16 cellular contexts compared by ENCODE assay signal in the genomic region with DNA sequence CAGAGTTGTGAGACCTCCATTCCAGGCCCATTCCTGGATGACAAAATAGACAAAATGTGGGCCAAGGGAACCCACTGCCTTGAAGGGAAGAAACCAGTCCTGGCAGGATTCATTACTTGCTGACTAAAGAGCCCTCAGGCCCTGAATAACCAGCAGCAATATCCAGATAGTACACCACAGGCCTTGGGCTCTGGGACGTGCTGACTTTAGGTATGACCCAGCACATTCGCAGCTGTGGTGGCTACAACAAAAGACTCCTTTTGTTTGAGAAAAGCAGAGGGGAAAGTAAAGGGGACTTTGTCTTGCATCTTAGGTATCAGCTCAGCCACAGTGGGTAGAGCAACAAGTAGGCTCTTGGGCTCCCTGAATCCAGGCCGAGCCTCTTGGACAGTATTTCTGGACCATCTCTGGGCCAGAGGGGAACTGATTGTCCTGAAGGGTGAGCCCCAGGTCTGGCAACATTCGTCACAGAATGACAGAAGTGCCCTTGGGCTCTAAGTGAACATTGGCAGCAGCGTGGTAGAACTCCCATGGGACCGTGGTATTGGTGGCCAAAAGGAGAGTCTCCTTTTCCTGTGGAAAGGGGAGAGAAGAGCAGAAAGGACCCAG.
DNase-seq lines count a peak whose midpoint lies in the region; ATAC-seq, FAIRE-seq and TF ChIP-seq lines count a peak whose summit lies in the region.
"Had no signal": no experiment of that assay in that cellular context is flagged by ENCODE, and none has a peak within 500 bp of the region (broad histone marks: within the 10 kb centered on the region; RNA-seq: fewer than 3 reads in every experiment).

No MANE protein-coding gene starts in this region.

- H3K36me3 ChIP-seq in BLaER1 (peaks cover 35% of the 10 kb centered on the region), K562 (ENCODE audit: control insufficient read depth, insufficient read depth, low read length) (peaks cover 4% of the 10 kb centered on the region; the same call in 1 of the 3 replicates), esophagus muscularis mucosa (peaks cover 5 to 18% (median 10%) of the 10 kb centered on the region in 4 donors), HAP-1 (replicated peaks) (no peaks in the 10 kb centered on the region)
- H3K36me3 ChIP-seq: prostate gland had no signal

- intact Hi-C loops in K562 (cut with micrococcal nuclease), result no loop called here
- intact Hi-C loops in esophagus muscularis mucosa (cut with DNase I), result no loop called here

- no peaks in the 10 kb centered on the region for H3K9me1 ChIP-seq in K562 (ENCODE audit: control insufficient read depth, insufficient read depth, low read length)

- peak overlapping the region; percentile 33 for H3K4me2 ChIP-seq in BLaER1
- peak overlapping the region; percentile 53; the same call in 1 of the 2 replicates for H3K4me2 ChIP-seq in K562 (ENCODE audit: insufficient read depth, low read length)
- H3K4me2 ChIP-seq: GM23338 had no signal

- H3K9ac ChIP-seq in BLaER1 (no peak overlapping the region), K562 (ENCODE audit: insufficient read depth in 1 of 2, low read depth in 2 of 2, low read length in 2 of 2) (peak overlapping the region in 1 of 2 experiments; percentile 56; a peak in 2 of 4 replicates)

- FAIRE-seq in GM19239 (lab: Jason Lieb, UNC), result peak; percentile 52
- FAIRE-seq in K562 (lab: Jason Lieb, UNC), result peak; percentile 70

- TF ChIP-seq EP300 in K562 (IDR thresholded peaks at IDR 0.05; ENCODE audit: low read length), result no peak
- no peak for TF ChIP-seq EP300 in esophagus muscularis mucosa (IDR thresholded peaks at IDR 0.05)

- peak; percentile 41 for ATAC-seq in HG03039 (IDR thresholded peaks at IDR 0.05; ENCODE audit: unreplicated experiment)
- peak; percentile 90 for ATAC-seq in K562
- ATAC-seq: body of pancreas, GM23338 had no signal

- DNase-seq in GM19239 (ENCODE audit: insufficient read length, low spot score), result no peak
- DNase-seq in K562 (ENCODE audit: extremely low read depth in 1 of 4, low spot score in 3 of 4), result peak in 2 of 4 experiments; percentile 14 to 55
- DNase-seq in esophagus muscularis mucosa (ENCODE audit: extremely low spot score), result no peak
- no peak for DNase-seq in GM03348 (ENCODE audit: low spot score)
- DNase-seq in HAP-1 (ENCODE audit: low spot score in 2 of 2), result no peak
- no peak for DNase-seq in dedifferentiated amniotic fluid mesenchymal stem cell (ENCODE audit: extremely low spot score)
- DNase-seq: activated CD4-positive, alpha-beta memory T cell treated with anti-CD3 and anti-CD28 coated beads, Interleukin-2, amount 10 ng/mL, durations not matched to agents 7 days and 5 days; activated gamma-delta T cell; body of pancreas; NCI-H1105; NCI-H510A treated with DMSO at 0.1 percent for 48 hours; upper lobe of left lung had no signal

- H4K20me1 ChIP-seq in BLaER1 (no peaks in the 10 kb centered on the region), K562 (replicated peaks; ENCODE audit: control insufficient read depth, insufficient read depth, low read length) (no peaks in the 10 kb centered on the region)

- H3K27ac ChIP-seq in BLaER1, result no peak overlapping the region
- peak overlapping the region; percentile 81 for H3K27ac ChIP-seq in K562 (ENCODE audit: extremely low read depth, low read depth, low read length)
- no peak overlapping the region for H3K27ac ChIP-seq in esophagus muscularis mucosa (replicated peaks in 1 of 4)
- H3K27ac ChIP-seq: body of pancreas, prostate gland, upper lobe of left lung had no signal

- no peak for TF ChIP-seq POLR2A in K562 (conservative IDR thresholded peaks at IDR 0.05)
- no peak for TF ChIP-seq POLR2A in esophagus muscularis mucosa (IDR thresholded peaks at IDR 0.05; ENCODE audit: low read depth)

- no TSS peak for BruUV-seq in K562 (replicated peaks; lab: Mats Ljungman, UMichigan)

- in situ Hi-C loops in K562 (cut with MboI) (no loop called here), HAP-1 (cut with MboI; ENCODE audit: low sequenced_read_pairs) (no loop called here)

- H3K4me1 ChIP-seq in BLaER1, result peaks cover 20% of the 10 kb centered on the region
- peaks cover 6 to 9% of the 10 kb centered on the region in 2 experiments; a peak in 4 of 5 replicates for H3K4me1 ChIP-seq in K562 (replicated peaks in 1 of 2; ENCODE audit: control insufficient read depth in 2 of 2, insufficient read depth in 2 of 2, low read length in 2 of 2)
- H3K4me1 ChIP-seq in esophagus muscularis mucosa, result no peaks in the 10 kb centered on the region
- no peaks in the 10 kb centered on the region for H3K4me1 ChIP-seq in HAP-1
- H3K4me1 ChIP-seq: body of pancreas, prostate gland, upper lobe of left lung had no signal

- peaks cover 11% of the 10 kb centered on the region; the same call in 1 of the 2 replicates for H3K9me3 ChIP-seq in BLaER1
- no peaks in the 10 kb centered on the region for H3K9me3 ChIP-seq in K562 (replicated peaks; ENCODE audit: control insufficient read depth, insufficient read depth, low read depth, low read length)
- no peaks in the 10 kb centered on the region for H3K9me3 ChIP-seq in esophagus muscularis mucosa
- no peaks in the 10 kb centered on the region; the same call in 1 of the 2 replicates for H3K9me3 ChIP-seq in HAP-1
- H3K9me3 ChIP-seq: body of pancreas, prostate gland, upper lobe of left lung had no signal

- POLR2A ChIA-PET in K562 (lab: Yijun Ruan, JAX), result interaction anchor here (0.9 to 1.0 kb wide), 2 partner anchors 9 to 31 kb away, joined by 3 read pairs; no protein-coding TSS in a partner anchor

- TF ChIP-seq CTCF in K562 (IDR thresholded peaks at IDR 0.05 in 2 of 3, conservative IDR thresholded peaks at IDR 0.05 in 1 of 3; ENCODE audit: insufficient read depth in 2 of 3, low read depth in 1 of 3, low read length in 3 of 3), result no peak
- TF ChIP-seq CTCF in esophagus muscularis mucosa (IDR thresholded peaks at IDR 0.05), result no peak

- TF ChIP-seq RAD21 in K562 (CRISPR knock-in tag; conservative IDR thresholded peaks at IDR 0.05 in 1 of 2, IDR thresholded peaks at IDR 0.05 in 1 of 2), result no peak

- WGBS in K562 (ENCODE audit: insufficient coverage, low coverage, missing lambda C conversion rate), result 22% methylated on average over 3 of the region's 6 CpGs
- 93% methylated on average over 6 of the region's 6 CpGs for WGBS in esophagus muscularis mucosa

- H3K27me3 ChIP-seq in BLaER1 (no peaks in the 10 kb centered on the region), K562 (ENCODE audit: control insufficient read depth in 2 of 2, insufficient read depth in 2 of 2, low read length in 2 of 2) (no peaks in the 10 kb centered on the region), esophagus muscularis mucosa (no peaks in the 10 kb centered on the region), HAP-1 (ENCODE audit: low read depth) (no peaks in the 10 kb centered on the region)
- H3K27me3 ChIP-seq: body of pancreas, upper lobe of left lung had no signal

- CTCF ChIA-PET in K562 (lab: Yijun Ruan, JAX; ENCODE audit: low intra/inter-chr PET ratio), result no interaction called here

- H3K4me3 ChIP-seq in BLaER1 (no peak overlapping the region), K562 (no peak overlapping the region), esophagus muscularis mucosa (no peak overlapping the region), HAP-1 (no peak overlapping the region)
- H3K4me3 ChIP-seq: body of pancreas, GM23338, prostate gland, upper lobe of left lung had no signal

- no peaks in the 10 kb centered on the region for H3K79me2 ChIP-seq in K562 (ENCODE audit: control insufficient read depth, insufficient read depth, low read length)

- peak overlapping the region; percentile 44; the same call in 1 of the 2 replicates for H2AFZ ChIP-seq in K562 (ENCODE audit: low read depth, low read length)
- H2AFZ ChIP-seq: GM23338 had no signal

TF ChIP-seq in K562, 482 proteins besides CTCF, POLR2A, EP300 and RAD21 (continues in another document):
- TF ChIP-seq PRMT5 (CRISPR knock-in tag; IDR thresholded peaks at IDR 0.05) (no peak), BRCA1 (IDR thresholded peaks at IDR 0.05) (no peak), BRCA1 (CRISPR knock-in tag; IDR thresholded peaks at IDR 0.05) (no peak), CBX5 (IDR thresholded peaks at IDR 0.05; ENCODE audit: borderline replicate concordance, low read depth) (no peak), MAFF (IDR thresholded peaks at IDR 0.05; ENCODE audit: low read length) (peak; percentile 15; the same call in 1 of the 2 replicates), KLF1 (tag; IDR thresholded peaks at IDR 0.05) (no peak), ZZZ3 (IDR thresholded peaks at IDR 0.05) (no peak), ZNF507 (tag; conservative IDR thresholded peaks at IDR 0.05) (no peak), MAFK (IDR thresholded peaks at IDR 0.05; ENCODE audit: low read length) (peak; percentile 37; the same call in 1 of the 2 replicates), CHD4 (IDR thresholded peaks at IDR 0.05; ENCODE audit: insufficient read depth, insufficient replicate concordance, low read depth, low read length, poor library complexity, severe bottlenecking) (no peak), ZKSCAN3 (CRISPR knock-in tag; IDR thresholded peaks at IDR 0.05) (no peak), ZNF584 (CRISPR knock-in tag; IDR thresholded peaks at IDR 0.05; ENCODE audit: low read depth) (no peak), RBFOX2 (IDR thresholded peaks at IDR 0.05; ENCODE audit: low read depth, low read length) (no peak), PHTF2 (CRISPR knock-in tag; IDR thresholded peaks at IDR 0.05) (no peak), MEIS2 (IDR thresholded peaks at IDR 0.05; ENCODE audit: partially characterized antibody) (no peak), TCF3 (CRISPR knock-in tag; IDR thresholded peaks at IDR 0.05) (0 out of 2 replicates have a peak, but pooled peaks have one; percentile 31)
- TF ChIP-seq, protein P1, sequence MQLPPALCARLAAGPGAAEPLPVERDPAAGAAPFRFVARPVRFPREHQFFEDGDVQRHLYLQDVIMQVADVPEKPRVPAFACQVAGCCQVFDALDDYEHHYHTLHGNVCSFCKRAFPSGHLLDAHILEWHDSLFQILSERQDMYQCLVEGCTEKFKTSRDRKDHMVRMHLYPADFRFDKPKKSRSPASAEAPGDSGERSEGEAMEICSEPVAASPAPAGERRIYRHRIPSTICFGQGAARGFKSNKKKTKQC (CRISPR knock-in tag; IDR thresholded peaks at IDR 0.05), result no peak
